Comparison of ENCODE assay signal across 1 cellular context in genomic region chr12:53049582-53050318, GRCh38.
TF ChIP-seq lines count a peak whose summit lies in the region.

A gene with protein sequence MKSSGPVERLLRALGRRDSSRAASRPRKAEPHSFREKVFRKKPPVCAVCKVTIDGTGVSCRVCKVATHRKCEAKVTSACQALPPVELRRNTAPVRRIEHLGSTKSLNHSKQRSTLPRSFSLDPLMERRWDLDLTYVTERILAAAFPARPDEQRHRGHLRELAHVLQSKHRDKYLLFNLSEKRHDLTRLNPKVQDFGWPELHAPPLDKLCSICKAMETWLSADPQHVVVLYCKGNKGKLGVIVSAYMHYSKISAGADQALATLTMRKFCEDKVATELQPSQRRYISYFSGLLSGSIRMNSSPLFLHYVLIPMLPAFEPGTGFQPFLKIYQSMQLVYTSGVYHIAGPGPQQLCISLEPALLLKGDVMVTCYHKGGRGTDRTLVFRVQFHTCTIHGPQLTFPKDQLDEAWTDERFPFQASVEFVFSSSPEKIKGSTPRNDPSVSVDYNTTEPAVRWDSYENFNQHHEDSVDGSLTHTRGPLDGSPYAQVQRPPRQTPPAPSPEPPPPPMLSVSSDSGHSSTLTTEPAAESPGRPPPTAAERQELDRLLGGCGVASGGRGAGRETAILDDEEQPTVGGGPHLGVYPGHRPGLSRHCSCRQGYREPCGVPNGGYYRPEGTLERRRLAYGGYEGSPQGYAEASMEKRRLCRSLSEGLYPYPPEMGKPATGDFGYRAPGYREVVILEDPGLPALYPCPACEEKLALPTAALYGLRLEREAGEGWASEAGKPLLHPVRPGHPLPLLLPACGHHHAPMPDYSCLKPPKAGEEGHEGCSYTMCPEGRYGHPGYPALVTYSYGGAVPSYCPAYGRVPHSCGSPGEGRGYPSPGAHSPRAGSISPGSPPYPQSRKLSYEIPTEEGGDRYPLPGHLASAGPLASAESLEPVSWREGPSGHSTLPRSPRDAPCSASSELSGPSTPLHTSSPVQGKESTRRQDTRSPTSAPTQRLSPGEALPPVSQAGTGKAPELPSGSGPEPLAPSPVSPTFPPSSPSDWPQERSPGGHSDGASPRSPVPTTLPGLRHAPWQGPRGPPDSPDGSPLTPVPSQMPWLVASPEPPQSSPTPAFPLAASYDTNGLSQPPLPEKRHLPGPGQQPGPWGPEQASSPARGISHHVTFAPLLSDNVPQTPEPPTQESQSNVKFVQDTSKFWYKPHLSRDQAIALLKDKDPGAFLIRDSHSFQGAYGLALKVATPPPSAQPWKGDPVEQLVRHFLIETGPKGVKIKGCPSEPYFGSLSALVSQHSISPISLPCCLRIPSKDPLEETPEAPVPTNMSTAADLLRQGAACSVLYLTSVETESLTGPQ (N-terminal part only) (plus strand): TSS chr12:53050065. CDS start chr12:53050186, 121 bp downstream.

TF ChIP-seq in HepG2, 621 proteins besides CTCF, POLR2A, EP300 and RAD21 (continued from another document and continues in another):
- TF ChIP-seq ZBTB46 (CRISPR knock-in tag; IDR thresholded peaks at IDR 0.05; ENCODE audit: borderline replicate concordance) (no peak), NRL (CRISPR knock-in tag; IDR thresholded peaks at IDR 0.05; ENCODE audit: borderline replicate concordance) (peak; percentile 36; the same call in 1 of the 2 replicates), ZNF260 (CRISPR knock-in tag; IDR thresholded peaks at IDR 0.05; ENCODE audit: borderline replicate concordance, low read depth) (no peak), REXO4 (CRISPR knock-in tag; IDR thresholded peaks at IDR 0.05; ENCODE audit: borderline replicate concordance) (no peak), ZFP91 (CRISPR knock-in tag; IDR thresholded peaks at IDR 0.05; ENCODE audit: borderline replicate concordance) (0 out of 2 replicates have a peak, but pooled peaks have one; percentile 4), ZNF770 (CRISPR knock-in tag; IDR thresholded peaks at IDR 0.05) (no peak), FOXP4 (CRISPR knock-in tag; IDR thresholded peaks at IDR 0.05) (no peak), ATAD3A (CRISPR knock-in tag; IDR thresholded peaks at IDR 0.05) (no peak), SMAD1 (CRISPR knock-in tag; IDR thresholded peaks at IDR 0.05; ENCODE audit: borderline replicate concordance, low read depth) (no peak; the same call in 1 of the 2 replicates), ZNF576 (CRISPR knock-in tag; IDR thresholded peaks at IDR 0.05) (no peak), PHB2 (IDR thresholded peaks at IDR 0.05; ENCODE audit: partially characterized antibody) (no peak), ZNF496 (CRISPR knock-in tag; IDR thresholded peaks at IDR 0.05; ENCODE audit: insufficient replicate concordance) (no peak), TOE1 (CRISPR knock-in tag; IDR thresholded peaks at IDR 0.05) (no peak), ASH2L (IDR thresholded peaks at IDR 0.05; ENCODE audit: insufficient read length, low read depth, low read length) (peak; percentile 30), GMEB2 (CRISPR knock-in tag; IDR thresholded peaks at IDR 0.05; ENCODE audit: low read depth) (no peak), ATM (IDR thresholded peaks at IDR 0.05; ENCODE audit: borderline replicate concordance) (no peak), ZNF124 (CRISPR knock-in tag; IDR thresholded peaks at IDR 0.05) (no peak), ZBTB14 (CRISPR knock-in tag; IDR thresholded peaks at IDR 0.05) (no peak), MTF2 (CRISPR knock-in tag; IDR thresholded peaks at IDR 0.05; ENCODE audit: borderline replicate concordance) (no peak), KAT8 (CRISPR knock-in tag; IDR thresholded peaks at IDR 0.05) (0 out of 2 replicates have a peak, but pooled peaks have one; percentile 32), ZSCAN30 (CRISPR knock-in tag; IDR thresholded peaks at IDR 0.05) (no peak)
- TF ChIP-seq, protein P1, sequence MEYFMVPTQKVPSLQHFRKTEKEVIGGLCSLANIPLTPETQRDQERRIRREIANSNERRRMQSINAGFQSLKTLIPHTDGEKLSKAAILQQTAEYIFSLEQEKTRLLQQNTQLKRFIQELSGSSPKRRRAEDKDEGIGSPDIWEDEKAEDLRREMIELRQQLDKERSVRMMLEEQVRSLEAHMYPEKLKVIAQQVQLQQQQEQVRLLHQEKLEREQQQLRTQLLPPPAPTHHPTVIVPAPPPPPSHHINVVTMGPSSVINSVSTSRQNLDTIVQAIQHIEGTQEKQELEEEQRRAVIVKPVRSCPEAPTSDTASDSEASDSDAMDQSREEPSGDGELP (IDR thresholded peaks at IDR 0.05; ENCODE audit: borderline replicate concordance, low read depth) = peak; percentile 34; the same call in 1 of the 2 replicates
- TF ChIP-seq, protein P2, sequence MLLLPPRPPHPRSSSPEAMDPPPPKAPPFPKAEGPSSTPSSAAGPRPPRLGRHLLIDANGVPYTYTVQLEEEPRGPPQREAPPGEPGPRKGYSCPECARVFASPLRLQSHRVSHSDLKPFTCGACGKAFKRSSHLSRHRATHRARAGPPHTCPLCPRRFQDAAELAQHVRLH (CRISPR knock-in tag; IDR thresholded peaks at IDR 0.05; ENCODE audit: borderline replicate concordance, low read depth) = 0 out of 2 replicates have a peak, but pooled peaks have one; percentile 27
- TF ChIP-seq, protein P3, sequence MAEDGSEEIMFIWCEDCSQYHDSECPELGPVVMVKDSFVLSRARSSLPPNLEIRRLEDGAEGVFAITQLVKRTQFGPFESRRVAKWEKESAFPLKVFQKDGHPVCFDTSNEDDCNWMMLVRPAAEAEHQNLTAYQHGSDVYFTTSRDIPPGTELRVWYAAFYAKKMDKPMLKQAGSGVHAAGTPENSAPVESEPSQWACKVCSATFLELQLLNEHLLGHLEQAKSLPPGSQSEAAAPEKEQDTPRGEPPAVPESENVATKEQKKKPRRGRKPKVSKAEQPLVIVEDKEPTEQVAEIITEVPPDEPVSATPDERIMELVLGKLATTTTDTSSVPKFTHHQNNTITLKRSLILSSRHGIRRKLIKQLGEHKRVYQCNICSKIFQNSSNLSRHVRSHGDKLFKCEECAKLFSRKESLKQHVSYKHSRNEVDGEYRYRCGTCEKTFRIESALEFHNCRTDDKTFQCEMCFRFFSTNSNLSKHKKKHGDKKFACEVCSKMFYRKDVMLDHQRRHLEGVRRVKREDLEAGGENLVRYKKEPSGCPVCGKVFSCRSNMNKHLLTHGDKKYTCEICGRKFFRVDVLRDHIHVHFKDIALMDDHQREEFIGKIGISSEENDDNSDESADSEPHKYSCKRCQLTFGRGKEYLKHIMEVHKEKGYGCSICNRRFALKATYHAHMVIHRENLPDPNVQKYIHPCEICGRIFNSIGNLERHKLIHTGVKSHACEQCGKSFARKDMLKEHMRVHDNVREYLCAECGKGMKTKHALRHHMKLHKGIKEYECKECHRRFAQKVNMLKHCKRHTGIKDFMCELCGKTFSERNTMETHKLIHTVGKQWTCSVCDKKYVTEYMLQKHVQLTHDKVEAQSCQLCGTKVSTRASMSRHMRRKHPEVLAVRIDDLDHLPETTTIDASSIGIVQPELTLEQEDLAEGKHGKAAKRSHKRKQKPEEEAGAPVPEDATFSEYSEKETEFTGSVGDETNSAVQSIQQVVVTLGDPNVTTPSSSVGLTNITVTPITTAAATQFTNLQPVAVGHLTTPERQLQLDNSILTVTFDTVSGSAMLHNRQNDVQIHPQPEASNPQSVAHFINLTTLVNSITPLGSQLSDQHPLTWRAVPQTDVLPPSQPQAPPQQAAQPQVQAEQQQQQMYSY (CRISPR knock-in tag; IDR thresholded peaks at IDR 0.05) = no peak; the same call in 1 of the 2 replicates
- TF ChIP-seq, protein P4, sequence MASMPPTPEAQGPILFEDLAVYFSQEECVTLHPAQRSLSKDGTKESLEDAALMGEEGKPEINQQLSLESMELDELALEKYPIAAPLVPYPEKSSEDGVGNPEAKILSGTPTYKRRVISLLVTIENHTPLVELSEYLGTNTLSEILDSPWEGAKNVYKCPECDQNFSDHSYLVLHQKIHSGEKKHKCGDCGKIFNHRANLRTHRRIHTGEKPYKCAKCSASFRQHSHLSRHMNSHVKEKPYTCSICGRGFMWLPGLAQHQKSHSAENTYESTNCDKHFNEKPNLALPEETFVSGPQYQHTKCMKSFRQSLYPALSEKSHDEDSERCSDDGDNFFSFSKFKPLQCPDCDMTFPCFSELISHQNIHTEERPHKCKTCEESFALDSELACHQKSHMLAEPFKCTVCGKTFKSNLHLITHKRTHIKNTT (CRISPR knock-in tag; IDR thresholded peaks at IDR 0.05) = no peak
- TF ChIP-seq, protein P5, sequence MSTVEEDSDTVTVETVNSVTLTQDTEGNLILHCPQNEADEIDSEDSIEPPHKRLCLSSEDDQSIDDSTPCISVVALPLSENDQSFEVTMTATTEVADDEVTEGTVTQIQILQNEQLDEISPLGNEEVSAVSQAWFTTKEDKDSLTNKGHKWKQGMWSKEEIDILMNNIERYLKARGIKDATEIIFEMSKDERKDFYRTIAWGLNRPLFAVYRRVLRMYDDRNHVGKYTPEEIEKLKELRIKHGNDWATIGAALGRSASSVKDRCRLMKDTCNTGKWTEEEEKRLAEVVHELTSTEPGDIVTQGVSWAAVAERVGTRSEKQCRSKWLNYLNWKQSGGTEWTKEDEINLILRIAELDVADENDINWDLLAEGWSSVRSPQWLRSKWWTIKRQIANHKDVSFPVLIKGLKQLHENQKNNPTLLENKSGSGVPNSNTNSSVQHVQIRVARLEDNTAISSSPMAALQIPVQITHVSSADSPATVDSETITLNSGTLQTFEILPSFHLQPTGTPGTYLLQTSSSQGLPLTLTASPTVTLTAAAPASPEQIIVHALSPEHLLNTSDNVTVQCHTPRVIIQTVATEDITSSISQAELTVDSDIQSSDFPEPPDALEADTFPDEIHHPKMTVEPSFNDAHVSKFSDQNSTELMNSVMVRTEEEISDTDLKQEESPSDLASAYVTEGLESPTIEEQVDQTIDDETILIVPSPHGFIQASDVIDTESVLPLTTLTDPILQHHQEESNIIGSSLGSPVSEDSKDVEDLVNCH (CRISPR knock-in tag; IDR thresholded peaks at IDR 0.05) = no peak
